12 cellular contexts compared by ENCODE assay signal in genomic region chr2:120134263-120134662, GRCh38.
DNase-seq lines count a peak whose midpoint lies in the region; ATAC-seq and TF ChIP-seq lines count a peak whose summit lies in the region.
"Had no signal": no experiment of that assay in that cellular context is flagged by ENCODE, and none has a peak within 500 bp of the region (broad histone marks: within the 10 kb centered on the region; RNA-seq: fewer than 3 reads in every experiment).

No MANE protein-coding gene starts in this region.

- in situ Hi-C loops in IMR-90 (cut with MboI; ENCODE audit: low sequenced_read_pairs), result no loop called here

- H3K9me1 ChIP-seq in IMR-90 (ENCODE audit: insufficient read depth, low read length), result peaks cover 13% of the 10 kb centered on the region

- 0 out of 2 replicates have a peak, but pooled peaks have one; percentile 16 for TF ChIP-seq RAD21 in IMR-90 (IDR thresholded peaks at IDR 0.05; ENCODE audit: low read length)

- H3K4me2 ChIP-seq in IMR-90 (ENCODE audit: low read depth, low read length), result peak overlapping the region; percentile 6; the same call in 1 of the 2 replicates

- H3K36me3 ChIP-seq in IMR-90 (ENCODE audit: control insufficient read depth, insufficient read depth, low read length), result no peaks in the 10 kb centered on the region
- H3K36me3 ChIP-seq in sigmoid colon, result peaks cover 0 to 14% (median 3%) of the 10 kb centered on the region in 4 donors
- H3K36me3 ChIP-seq in body of pancreas (replicated peaks in 1 of 2; ENCODE audit: insufficient read depth in 1 of 2, low read depth in 2 of 2), result peaks cover 0 to 3% of the 10 kb centered on the region in 2 donors
- H3K36me3 ChIP-seq in spleen, result peaks cover 0 to 26% (median 2%) of the 10 kb centered on the region in 6 donors

- H2AK5ac ChIP-seq in IMR-90 (ENCODE audit: low read depth, low read length), result peak overlapping the region; percentile 90; the same call in 1 of the 2 replicates

- H2BK20ac ChIP-seq in IMR-90 (ENCODE audit: low read depth, low read length), result peak overlapping the region; percentile 81

- H4K20me1 ChIP-seq in IMR-90 (ENCODE audit: insufficient read depth, low read length), result no peaks in the 10 kb centered on the region; the same call in 1 of the 2 replicates

- H2BK15ac ChIP-seq in IMR-90 (ENCODE audit: low read depth, low read length), result peak overlapping the region; percentile 52; the same call in 2 of the 3 replicates

- peak; percentile 92 for ATAC-seq in IMR-90 (ENCODE audit: low read depth)
- no peak for ATAC-seq in body of pancreas
- ATAC-seq: naive thymus-derived CD8-positive, alpha-beta T cell had no signal

- POLR2A ChIA-PET in IMR-90 (lab: Charles Lee; ENCODE audit: unreplicated experiment), result no interaction called here

- peak overlapping the region; percentile 83 for H2BK120ac ChIP-seq in IMR-90 (ENCODE audit: low read depth, low read length)

- no peak overlapping the region for H3K9ac ChIP-seq in IMR-90 (ENCODE audit: low read depth, low read length)

- H3K56ac ChIP-seq in IMR-90 (ENCODE audit: extremely low read depth, insufficient read depth, low read length), result no peak overlapping the region; the same call in 1 of the 2 replicates

- intact Hi-C loops in IMR-90 (cut with micrococcal nuclease), result no loop called here
- intact Hi-C loops in sigmoid colon (cut with DNase I), result no loop called here
- intact Hi-C loops in activated T-helper 1 cell treated with anti-CD3 and anti-CD28 coated beads, Interleukin-12 subunit alpha, Interleukin-12 subunit beta, Interleukin-2, Interleukin-4 antibody, amounts not matched to agents 30 ng/mL and 10 ng/mL and 1 ng/mL, durations not matched to agents 14 hours and 24 hours and 36 hours (cut with micrococcal nuclease), result no loop called here
- intact Hi-C loops in body of pancreas (cut with DNase I), result no loop called here
- intact Hi-C loops in spleen (cut with DNase I; ENCODE audit: low total_unique reads), result no loop called here

- H3K27ac ChIP-seq in IMR-90 (ENCODE audit: insufficient read depth, low read length) (peak overlapping the region; percentile 43), sigmoid colon (no peak overlapping the region), body of pancreas (no peak overlapping the region), spleen (no peak overlapping the region)
- H3K27ac ChIP-seq: SK-N-MC had no signal

- peak; percentile 81 for DNase-seq in AG20443 (ENCODE audit: low spot score)
- DNase-seq in IMR-90, result peak; percentile 99
- DNase-seq in chondrocyte (ENCODE audit: low spot score), result no peak
- DNase-seq in kidney tubule cell (ENCODE audit: low spot score), result peak; percentile 91
- no peak for DNase-seq in sigmoid colon
- DNase-seq in activated T-helper 1 cell treated with anti-CD3 and anti-CD28 coated beads, Interleukin-12 subunit alpha, Interleukin-12 subunit beta, Interleukin-2, Interleukin-4 antibody, amounts not matched to agents 30 ng/mL and 10 ng/mL and 1 ng/mL, durations not matched to agents 14 hours and 24 hours and 36 hours (ENCODE audit: low spot score), result no peak
- no peak for DNase-seq in body of pancreas
- no peak for DNase-seq in spleen
- DNase-seq: activated CD4-positive, alpha-beta T cell treated with anti-CD3 and anti-CD28 coated beads, Interleukin-2, amount 50 U/mL, for 4 hours; naive thymus-derived CD8-positive, alpha-beta T cell; stimulated activated CD4-positive, alpha-beta T cell treated with anti-CD3 and anti-CD28 coated beads, Interleukin-2, amount 100 ng/mL, for 24 hours had no signal

- peak overlapping the region; percentile 56; the same call in 1 of the 2 replicates for H3K14ac ChIP-seq in IMR-90 (replicated peaks; ENCODE audit: low read depth, low read length)

- peak overlapping the region; percentile 77 for H2BK5ac ChIP-seq in IMR-90 (ENCODE audit: low read depth, low read length, poor library complexity, severe bottlenecking)

- peak overlapping the region; percentile 70 for H3K23ac ChIP-seq in IMR-90 (ENCODE audit: low read depth, low read length)

- peak overlapping the region; percentile 5 for H2AK9ac ChIP-seq in IMR-90 (replicated peaks; ENCODE audit: low read depth, low read length, poor library complexity)

- no peak overlapping the region; the same call in 1 of the 2 replicates for H3K18ac ChIP-seq in IMR-90 (ENCODE audit: low read depth, low read length)

- dilution Hi-C loops in IMR-90 (cut with HindIII; ENCODE audit: low sequenced_read_pairs, unreplicated experiment), result no loop called here

- no peak for TF ChIP-seq EP300 in sigmoid colon (IDR thresholded peaks at IDR 0.05)

- no peak overlapping the region for H3K4me3 Mint-ChIP-seq in chondrocyte (ENCODE audit: unreplicated experiment)
- H3K4me3 Mint-ChIP-seq in activated T-helper 1 cell treated with anti-CD3 and anti-CD28 coated beads, Interleukin-12 subunit alpha, Interleukin-12 subunit beta, Interleukin-2, Interleukin-4 antibody, amounts not matched to agents 30 ng/mL and 10 ng/mL and 1 ng/mL, durations not matched to agents 14 hours and 24 hours and 36 hours, result no peak overlapping the region
- H3K4me3 Mint-ChIP-seq: naive thymus-derived CD8-positive, alpha-beta T cell had no signal

- CTCF ChIA-PET in IMR-90 (lab: Yijun Ruan, JAX), result interaction anchor here (0.5 to 1.1 kb wide), 2 partner anchors 40 to 128 kb away, joined by 3 to 4 read pairs; no protein-coding TSS in a partner anchor

- H3K27me3 ChIP-seq in IMR-90 (ENCODE audit: control insufficient read depth, insufficient read depth, low read length), result no peaks in the 10 kb centered on the region
- no peaks in the 10 kb centered on the region for H3K27me3 ChIP-seq in sigmoid colon
- H3K27me3 ChIP-seq in body of pancreas, result no peaks in the 10 kb centered on the region
- no peaks in the 10 kb centered on the region for H3K27me3 ChIP-seq in spleen (replicated peaks in 1 of 7)

- no peak for TF ChIP-seq CTCF in IMR-90 (conservative IDR thresholded peaks at IDR 0.05; ENCODE audit: low read depth, low read length)
- TF ChIP-seq CTCF in chondrocyte (IDR thresholded peaks at IDR 0.05), result no peak
- TF ChIP-seq CTCF in sigmoid colon (IDR thresholded peaks at IDR 0.05), result no peak
- TF ChIP-seq CTCF in body of pancreas (IDR thresholded peaks at IDR 0.05), result no peak
- no peak for TF ChIP-seq CTCF in spleen (IDR thresholded peaks at IDR 0.05 in 8 of 11, conservative IDR thresholded peaks at IDR 0.05 in 3 of 11)

- H4K8ac ChIP-seq in IMR-90 (ENCODE audit: low read depth in 2 of 2, low read length in 2 of 2), result peak overlapping the region; percentile 25 to 41; a peak in 2 of 4 replicates

- no CpG with 5 or more reads among the region's 4 CpGs for WGBS in IMR-90 (ENCODE audit: extremely low coverage in 2 of 2, insufficient read length in 1 of 2), 2 experiments
- 92 to 93% methylated on average over 4 of the region's 4 CpGs for WGBS in sigmoid colon, 2 donors
- 85 to 89% methylated on average over 4 of the region's 4 CpGs for WGBS in body of pancreas, 2 donors
- WGBS in spleen, 5 donors, result 90 to 95% (median 91%) methylated on average over 4 of the region's 4 CpGs

- H3K4me3 ChIP-seq in IMR-90 (ENCODE audit: insufficient read depth, low read depth, low read length) (no peak overlapping the region), sigmoid colon (no peak overlapping the region), body of pancreas (no peak overlapping the region), spleen (no peak overlapping the region)
- H3K4me3 ChIP-seq: SK-N-MC had no signal

- no peaks in the 10 kb centered on the region for H3K9me3 ChIP-seq in IMR-90 (ENCODE audit: control insufficient read depth, insufficient read depth, low read length)
- no peaks in the 10 kb centered on the region for H3K9me3 ChIP-seq in sigmoid colon
- H3K9me3 ChIP-seq in body of pancreas, result no peaks in the 10 kb centered on the region
- peaks cover 0 to 16% (median 4%) of the 10 kb centered on the region in 8 donors for H3K9me3 ChIP-seq in spleen

- H4K5ac ChIP-seq in IMR-90 (ENCODE audit: low read depth, low read length), result no peak overlapping the region

- H3K79me1 ChIP-seq in IMR-90 (ENCODE audit: low read depth in 1 of 2, low read length in 2 of 2), result 0 out of 4 replicates have a peak, but pooled peaks cover 0 to 10% of the 10 kb centered on the region in 2 experiments

- H3K36me3 Mint-ChIP-seq in chondrocyte (ENCODE audit: low read depth), result peaks cover 28% of the 10 kb centered on the region
- peaks cover 2% of the 10 kb centered on the region for H3K36me3 Mint-ChIP-seq in activated T-helper 1 cell treated with anti-CD3 and anti-CD28 coated beads, Interleukin-12 subunit alpha, Interleukin-12 subunit beta, Interleukin-2, Interleukin-4 antibody, amounts not matched to agents 30 ng/mL and 10 ng/mL and 1 ng/mL, durations not matched to agents 14 hours and 24 hours and 36 hours (ENCODE audit: low read depth)

- H3K4ac ChIP-seq in IMR-90 (ENCODE audit: low read depth, low read length), result peak overlapping the region; percentile 78; the same call in 1 of the 2 replicates

- H2AFZ ChIP-seq in IMR-90 (replicated peaks; ENCODE audit: low read length, poor library complexity), result peak overlapping the region; percentile 24

- no TSS peak for BruUV-seq in IMR-90 (replicated peaks; lab: Mats Ljungman, UMichigan)

- no peaks in the 10 kb centered on the region for H3K27me3 Mint-ChIP-seq in chondrocyte (ENCODE audit: low read depth)
- H3K27me3 Mint-ChIP-seq in activated T-helper 1 cell treated with anti-CD3 and anti-CD28 coated beads, Interleukin-12 subunit alpha, Interleukin-12 subunit beta, Interleukin-2, Interleukin-4 antibody, amounts not matched to agents 30 ng/mL and 10 ng/mL and 1 ng/mL, durations not matched to agents 14 hours and 24 hours and 36 hours (ENCODE audit: insufficient read depth), result peaks cover 7% of the 10 kb centered on the region
- H3K27me3 Mint-ChIP-seq: naive thymus-derived CD8-positive, alpha-beta T cell had no signal

- peak overlapping the region; percentile 45 for H3K27ac Mint-ChIP-seq in chondrocyte (ENCODE audit: unreplicated experiment)
- no peak overlapping the region for H3K27ac Mint-ChIP-seq in activated T-helper 1 cell treated with anti-CD3 and anti-CD28 coated beads, Interleukin-12 subunit alpha, Interleukin-12 subunit beta, Interleukin-2, Interleukin-4 antibody, amounts not matched to agents 30 ng/mL and 10 ng/mL and 1 ng/mL, durations not matched to agents 14 hours and 24 hours and 36 hours

- H4K91ac ChIP-seq in IMR-90 (ENCODE audit: insufficient read depth, low read depth, low read length), result peak overlapping the region; percentile 63

- H3K9me3 Mint-ChIP-seq in chondrocyte (ENCODE audit: low read depth), result peaks cover 16% of the 10 kb centered on the region
- H3K9me3 Mint-ChIP-seq in activated T-helper 1 cell treated with anti-CD3 and anti-CD28 coated beads, Interleukin-12 subunit alpha, Interleukin-12 subunit beta, Interleukin-2, Interleukin-4 antibody, amounts not matched to agents 30 ng/mL and 10 ng/mL and 1 ng/mL, durations not matched to agents 14 hours and 24 hours and 36 hours, result peaks cover 13% of the 10 kb centered on the region

- H3K4me1 Mint-ChIP-seq in chondrocyte (ENCODE audit: low read depth), result peaks cover 28% of the 10 kb centered on the region
- no peaks in the 10 kb centered on the region for H3K4me1 Mint-ChIP-seq in activated T-helper 1 cell treated with anti-CD3 and anti-CD28 coated beads, Interleukin-12 subunit alpha, Interleukin-12 subunit beta, Interleukin-2, Interleukin-4 antibody, amounts not matched to agents 30 ng/mL and 10 ng/mL and 1 ng/mL, durations not matched to agents 14 hours and 24 hours and 36 hours (ENCODE audit: low read depth)
- H3K4me1 Mint-ChIP-seq: naive thymus-derived CD8-positive, alpha-beta T cell had no signal

- H3K4me1 ChIP-seq in IMR-90 (ENCODE audit: control insufficient read depth, insufficient read depth, low read length) (peaks cover 16% of the 10 kb centered on the region), sigmoid colon (no peaks in the 10 kb centered on the region), body of pancreas (no peaks in the 10 kb centered on the region), spleen (no peaks in the 10 kb centered on the region)

- peak; percentile 57 for TF ChIP-seq POLR2A in IMR-90 (IDR thresholded peaks at IDR 0.05; ENCODE audit: low read depth, low read length)
- TF ChIP-seq POLR2A in sigmoid colon (IDR thresholded peaks at IDR 0.05), result no peak
- TF ChIP-seq POLR2A in body of pancreas (IDR thresholded peaks at IDR 0.05), result no peak
- no peak for TF ChIP-seq POLR2A in spleen (IDR thresholded peaks at IDR 0.05)

Comparison
In these comparisons a context has a peak if more than half of its experiments do, and no peak if none do; other contexts are left out.
1. DNase-seq: peak in AG20443 (single experiment), IMR-90 (single experiment) and kidney tubule cell (single experiment); none in chondrocyte (single experiment), sigmoid colon (single experiment), activated T-helper 1 cell treated with anti-CD3 and anti-CD28 coated beads, Interleukin-12 subunit alpha, Interleukin-12 subunit beta, Interleukin-2, Interleukin-4 antibody, amounts not matched to agents 30 ng/mL and 10 ng/mL and 1 ng/mL, durations not matched to agents 14 hours and 24 hours and 36 hours (single experiment), body of pancreas (0 of 4) and spleen (single experiment).